Comparison of ENCODE assay signal across 16 cellular contexts in genomic region chr22:44419429-44419828, GRCh38.
"Had no signal": no experiment of that assay in that cellular context is flagged by ENCODE, and none has a peak within 500 bp of the region (broad histone marks: within the 10 kb centered on the region; RNA-seq: fewer than 3 reads in every experiment).

No MANE protein-coding gene starts in this region.

- H3K4me1 ChIP-seq: parathyroid adenoma had no signal

- ATAC-seq: natural killer cell; stimulated activated effector memory CD8-positive, alpha-beta T cell treated with anti-CD3 and anti-CD28 coated beads, Interleukin-12 subunit alpha, Interleukin-12 subunit beta, amount 100 ng/mL, for 72 hours; T-cell had no signal

- H3K27ac ChIP-seq: neutrophil, parathyroid adenoma had no signal

- H3K36me3 ChIP-seq: neutrophil had no signal

- DNase-seq: activated CD4-positive, alpha-beta T cell treated with anti-CD3 and anti-CD28 coated beads, Interleukin-2, amount 50 U/mL, for 4 hours; amygdala; cerebellar nuclear complex; dermis blood vessel endothelial cell; erythroblast; foreskin melanocyte; kidney glomerular epithelial cell; mesendoderm; natural killer cell; stimulated activated CD4-positive, alpha-beta T cell treated with anti-CD3 and anti-CD28 coated beads, Interleukin-12 subunit alpha, Interleukin-12 subunit beta, amount 100 ng/mL, for 4 hours; stimulated activated CD4-positive, alpha-beta T cell treated with anti-CD3 and anti-CD28 coated beads, Interleukin-2, amount 100 ng/mL, for 24 hours; T-cell; T-helper 9 cell had no signal
